Comparison of ENCODE assay signal across 18 cellular contexts in the genomic region with DNA sequence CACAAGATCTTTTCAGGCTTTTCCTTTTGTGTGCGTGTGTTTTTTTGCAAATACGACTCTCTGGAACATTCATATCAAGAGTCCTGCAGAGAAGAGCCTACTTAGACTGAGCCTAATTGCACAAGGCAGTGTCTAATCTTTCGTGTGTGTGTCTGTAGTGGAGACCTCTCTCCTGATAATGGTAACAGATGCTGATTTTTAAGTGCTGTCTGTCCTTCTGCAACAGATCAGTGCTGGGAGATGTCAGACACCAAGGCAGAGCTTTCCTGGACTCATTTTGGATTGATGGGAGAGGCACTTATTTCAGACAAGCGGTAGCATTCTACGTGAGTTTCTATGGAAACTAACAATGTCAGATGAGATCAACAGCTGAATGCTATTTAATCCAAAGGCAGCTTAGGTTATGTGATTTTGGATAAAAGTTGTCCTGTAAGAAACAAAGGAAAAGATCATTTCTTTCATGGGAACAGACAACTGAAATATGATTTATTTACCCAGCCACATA.
"Had no signal": no experiment of that assay in that cellular context is flagged by ENCODE, and none has a peak within 500 bp of the region (broad histone marks: within the 10 kb centered on the region; RNA-seq: fewer than 3 reads in every experiment).

No MANE protein-coding gene starts in this region.

- H3K27me3 Mint-ChIP-seq: natural killer cell treated with Interleukin-12 subunit alpha and Interleukin-12 subunit beta and Interleukin-15 and Interleukin-18, amount 100 ng/mL, for 72 hours; progenitor cell of endocrine pancreas had no signal

- H3K27me3 ChIP-seq: colonic mucosa, heart left ventricle, pancreas had no signal

- DNase-seq: colonic mucosa; effector CD4-positive, alpha-beta T cell; heart left ventricle; hippocampal formation; kidney glomerular epithelial cell; mammary epithelial cell; occipital lobe; pancreas; right cardiac atrium; stimulated activated CD4-positive, alpha-beta T cell treated with anti-CD3 and anti-CD28 coated beads, Interleukin-2, amount 100 ng/mL, for 48 hours; stimulated activated naive CD4-positive, alpha-beta T cell treated with Interleukin-2 at 50 U/mL for 16 hours; trophoblast cell had no signal

- ATAC-seq: esophagus mucosa; left lobe of liver; natural killer cell treated with Interleukin-12 subunit alpha and Interleukin-12 subunit beta and Interleukin-15 and Interleukin-18, amount 100 ng/mL, for 72 hours; right cardiac atrium had no signal

- H3K27ac Mint-ChIP-seq: mesothelial cell of epicardium; natural killer cell treated with Interleukin-12 subunit alpha and Interleukin-12 subunit beta and Interleukin-15 and Interleukin-18, amount 100 ng/mL, for 72 hours; progenitor cell of endocrine pancreas had no signal

- H3K36me3 Mint-ChIP-seq: natural killer cell treated with Interleukin-12 subunit alpha and Interleukin-12 subunit beta and Interleukin-15 and Interleukin-18, amount 100 ng/mL, for 72 hours had no signal

- H3K4me3 Mint-ChIP-seq: mesothelial cell of epicardium; natural killer cell treated with Interleukin-12 subunit alpha and Interleukin-12 subunit beta and Interleukin-15 and Interleukin-18, amount 100 ng/mL, for 72 hours had no signal

- H3K4me1 ChIP-seq: colonic mucosa had no signal

- H3K36me3 ChIP-seq: colonic mucosa, heart left ventricle, pancreas had no signal

- H3K4me2 ChIP-seq: smooth muscle cell had no signal

- H3K4me3 ChIP-seq: colonic mucosa, heart left ventricle, pancreas, smooth muscle cell had no signal

- H3K9me3 ChIP-seq: colonic mucosa, heart left ventricle, pancreas had no signal

- H3K27ac ChIP-seq: colonic mucosa, pancreas had no signal
